ENCODE assay signal across 8 cellular contexts in the genomic region with DNA sequence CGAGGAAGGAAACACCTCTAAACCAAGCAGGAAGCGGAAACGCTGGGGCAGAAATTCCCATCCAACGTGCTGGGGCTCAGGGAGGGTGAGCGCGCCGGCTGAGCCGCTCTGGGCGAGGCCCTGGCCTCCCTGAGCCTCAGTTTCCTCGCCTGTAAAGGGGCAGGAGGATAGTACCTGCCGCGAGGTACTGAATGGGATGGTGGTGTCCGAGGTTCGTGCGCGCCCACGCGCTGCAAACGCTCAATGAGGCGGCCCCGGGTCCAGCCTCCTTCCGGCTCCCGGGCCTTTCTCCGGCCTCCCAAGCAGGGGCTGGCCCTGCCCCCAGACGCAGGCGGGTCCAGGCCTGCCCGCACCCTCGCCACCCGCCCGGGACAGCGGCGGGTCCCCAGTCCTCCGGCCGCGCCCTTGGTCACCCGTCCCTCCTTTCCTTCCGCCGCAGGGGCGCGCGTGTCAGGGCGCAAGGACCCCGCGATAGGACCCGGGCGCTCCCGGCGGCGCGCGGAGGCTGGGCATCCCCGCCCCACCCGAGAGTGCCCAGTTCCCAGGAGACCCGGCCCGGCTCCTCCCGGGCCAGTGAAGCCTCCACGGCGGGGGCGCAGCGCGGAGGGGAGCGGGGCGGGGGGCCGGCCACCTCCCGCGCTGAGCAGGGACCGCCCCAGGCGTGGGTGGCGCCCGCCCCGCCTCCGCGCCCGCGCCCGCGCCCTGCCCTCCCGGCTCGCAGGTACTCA. TPM values are rescaled to one million over a fixed set of nuclear protein-coding genes. Genes with fewer than 3 reads are reported as not detected.
DNase-seq lines count a peak whose midpoint lies in the region; ATAC-seq and TF ChIP-seq lines count a peak whose summit lies in the region.

No MANE protein-coding gene starts in this region.

- TF ChIP-seq CTCF in Peyer's patch (IDR thresholded peaks at IDR 0.05) = no peak
- no peak for TF ChIP-seq CTCF in GM10266 (IDR thresholded peaks at IDR 0.05; ENCODE audit: control insufficient read depth, insufficient read depth, low read depth, missing control alignments)
- no peak for TF ChIP-seq CTCF in GM13976 (IDR thresholded peaks at IDR 0.05; ENCODE audit: borderline replicate concordance, control extremely low read depth, extremely low read depth, insufficient read depth, missing control alignments)

- no peak overlapping the region for H3K27ac ChIP-seq in Peyer's patch

- no peaks in the 10 kb centered on the region for H3K36me3 ChIP-seq in Peyer's patch

- H3K4me3 ChIP-seq in Peyer's patch = peak overlapping the region; percentile 24 to 61 (median 46)

- H3K9me3 ChIP-seq in Peyer's patch = no peaks in the 10 kb centered on the region

- in situ Hi-C loops in T47D (cut with HindIII; ENCODE audit: low pct_unique_long_range_greater_than_20kb, low sequenced_read_pairs) = no loop called here
- in situ Hi-C loops in GM13976 (cut with MboI; ENCODE audit: low sequenced_read_pairs, unreplicated experiment) = no loop called here

- no peaks in the 10 kb centered on the region for H3K27me3 ChIP-seq in Peyer's patch

- H3K4me1 ChIP-seq in Peyer's patch = peaks cover 0 to 7% (median 0%) of the 10 kb centered on the region in 4 donors

- peak; percentile 33 to 57 for DNase-seq in NCI-H2081 (lab: John Stamatoyannopoulos, UW)
- no peak for DNase-seq in NCI-H2081 treated with DMSO at 0.1 percent for 48 hours (lab: John Stamatoyannopoulos, UW)
- DNase-seq in Peyer's patch = peak in 2 of 3 donors; percentile 46 to 65
- DNase-seq in T47D (ENCODE audit: low read depth in 1 of 2, low spot score in 1 of 2) = peak; percentile 67 to 74
- no peak for DNase-seq in left lobe of liver (ENCODE audit: low spot score)
- DNase-seq in stimulated activated CD4-positive, alpha-beta T cell treated with anti-CD3 and anti-CD28 coated beads, TNF-alpha, amount 100 ng/mL, for 48 hours (ENCODE audit: low read depth in 3 of 3) = peak in 2 of 3 donors; percentile 13 to 20
- no peak for DNase-seq in GM10266 (ENCODE audit: extremely low spot score)
- DNase-seq in GM13976 (ENCODE audit: low spot score) = no peak

- no peak for TF ChIP-seq POLR2A in Peyer's patch (IDR thresholded peaks at IDR 0.05)

- ATAC-seq in left lobe of liver = peak; percentile 70

RNA-seq across cellular contexts. Expression of a gene that starts 0.5 kb away (rescaled TPM):
- total RNA-seq in Peyer's patch = 10 to 100 TPM in 1 of 4 donors, 1 to 10 TPM in 2, not detected in 1; 1.6 to 31.8 (median 6.6) TPM
- 0.70 TPM for total RNA-seq in left lobe of liver

Comparison
In these comparisons a context has a peak if more than half of its experiments do, and no peak if none do; other contexts are left out.
1. DNase-seq: peak in NCI-H2081 (2 of 2), Peyer's patch (2 of 3), T47D (2 of 2) and stimulated activated CD4-positive, alpha-beta T cell treated with anti-CD3 and anti-CD28 coated beads, TNF-alpha, amount 100 ng/mL, for 48 hours (2 of 3); none in NCI-H2081 treated with DMSO at 0.1 percent for 48 hours (single experiment), left lobe of liver (single experiment), GM10266 (single experiment) and GM13976 (single experiment).